ENCODE assay signal across 16 cellular contexts in the genomic region with DNA sequence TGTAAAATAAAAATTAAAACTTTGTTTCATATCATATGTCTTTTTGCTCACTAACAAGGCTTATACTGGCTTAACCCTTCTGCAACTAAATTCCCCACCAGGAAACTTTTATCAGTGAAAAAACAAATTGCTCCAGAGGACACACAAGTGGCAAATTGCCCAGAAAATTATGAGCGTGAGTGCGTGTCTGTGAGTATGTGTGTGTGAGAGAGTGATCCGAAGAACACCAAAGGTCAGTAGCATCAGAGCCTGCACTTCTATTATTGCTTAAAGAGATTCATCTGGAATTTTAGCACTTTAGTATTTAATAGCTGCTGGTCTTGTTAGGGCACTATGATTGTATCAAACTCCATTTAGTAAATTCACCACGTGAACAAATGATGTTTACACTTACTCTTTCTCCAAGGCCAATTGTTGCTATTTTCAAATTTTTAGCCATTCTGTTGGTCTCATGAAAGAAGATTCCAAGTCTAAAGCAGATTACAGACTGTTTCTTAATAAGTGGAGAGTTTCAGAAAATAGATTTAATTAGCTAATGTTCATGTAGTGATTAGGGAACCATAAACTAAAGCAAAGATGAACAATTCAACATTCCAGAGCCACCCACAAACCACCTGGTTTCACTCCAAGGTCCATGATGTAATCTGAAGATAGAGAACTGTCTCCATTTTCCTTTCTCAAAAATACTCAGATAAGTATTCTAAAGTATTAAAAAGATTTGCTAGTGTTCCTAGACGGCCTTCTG. TPM values are rescaled to one million over a fixed set of nuclear protein-coding genes. Genes with fewer than 3 reads are reported as not detected.
A peak's percentile ranks its signal among the peaks of the same experiment; 100 is the strongest.
DNase-seq lines count a peak whose midpoint lies in the region; ATAC-seq, FAIRE-seq and TF ChIP-seq lines count a peak whose summit lies in the region.
"Had no signal": no experiment of that assay in that cellular context is flagged by ENCODE, and none has a peak within 500 bp of the region (broad histone marks: within the 10 kb centered on the region; RNA-seq: fewer than 3 reads in every experiment).

No MANE protein-coding gene starts in this region.

- H4K20me1 ChIP-seq in HepG2 (ENCODE audit: insufficient read depth, low read length) = no peaks in the 10 kb centered on the region

- POLR2A ChIA-PET in HepG2 (lab: Yijun Ruan, JAX) = no interaction called here

- H2AFZ ChIP-seq in HepG2 (ENCODE audit: low read length) = no peak overlapping the region

- no peak for ATAC-seq in HepG2
- ATAC-seq: A549, T-helper 17 cell had no signal

- H3K27me3 ChIP-seq in liver (ENCODE audit: control insufficient read depth in 4 of 4, insufficient read depth in 4 of 4, low read length in 3 of 4) (no peaks in the 10 kb centered on the region), HepG2 (ENCODE audit: control insufficient read depth in 1 of 2, insufficient read depth in 2 of 2, low read length in 2 of 2) (no peaks in the 10 kb centered on the region)
- H3K27me3 ChIP-seq: right lobe of liver had no signal

- no peak for FAIRE-seq in HepG2 (lab: Jason Lieb, UNC)
- FAIRE-seq: A549 had no signal

- H3K36me3 ChIP-seq in liver (ENCODE audit: control insufficient read depth in 4 of 4, insufficient read depth in 3 of 4, low read depth in 1 of 4, low read length in 3 of 4) = peaks cover 0 to 6% (median under 1%) of the 10 kb centered on the region in 4 donors
- H3K36me3 ChIP-seq in HepG2 (replicated peaks in 1 of 2; ENCODE audit: control insufficient read depth in 1 of 2, insufficient read depth in 2 of 2, low read length in 2 of 2) = no peaks in the 10 kb centered on the region

- no peak for TF ChIP-seq EP300 in HepG2 (IDR thresholded peaks at IDR 0.05; ENCODE audit: low read depth in 2 of 2, low read length in 2 of 2)
- TF ChIP-seq EP300 in HepG2 (CRISPR knock-in tag; IDR thresholded peaks at IDR 0.05; ENCODE audit: borderline replicate concordance) = no peak

- H3K4me3 Mint-ChIP-seq in chondrocyte (ENCODE audit: unreplicated experiment) (no peak overlapping the region), osteocyte (ENCODE audit: unreplicated experiment) (no peak overlapping the region)
- H3K4me3 Mint-ChIP-seq in activated CD4-positive, alpha-beta T cell treated with anti-CD3 and anti-CD28 coated beads, Interleukin-2, amount 10 ng/mL, durations not matched to agents 24 days and 14 days = no peak overlapping the region
- H3K4me3 Mint-ChIP-seq: T-helper 17 cell, type B pancreatic cell had no signal

- DNase-seq in HepG2 (ENCODE audit: low spot score) (no peak), chondrocyte (ENCODE audit: low spot score) (no peak), kidney tubule cell (ENCODE audit: low spot score) (peak; percentile 49), SKM-1 treated with dmso at 0.1 percent for 144 hours (lab: John Stamatoyannopoulos, UW; ENCODE audit: unreplicated experiment) (no peak), osteocyte (ENCODE audit: extremely low spot score, unreplicated experiment) (no peak), retina (no peak)
- DNase-seq in activated CD4-positive, alpha-beta T cell treated with anti-CD3 and anti-CD28 coated beads, Interleukin-2, amount 10 ng/mL, durations not matched to agents 24 days and 14 days = no peak
- DNase-seq: activated naive CD4-positive, alpha-beta T cell treated with anti-CD3 and anti-CD28 coated beads, Interleukin-2, amount 50 U/mL, for 16 hours; KG1; mucosa of descending colon; NCI-H2081; right lobe of liver; T-helper 17 cell had no signal

- no peak overlapping the region for H3K9ac ChIP-seq in liver (ENCODE audit: low read depth in 1 of 2, low read length in 2 of 2)
- no peak overlapping the region for H3K9ac ChIP-seq in HepG2 (ENCODE audit: insufficient read depth, low read depth, low read length)

- in situ Hi-C loops in HepG2 (cut with HindIII; ENCODE audit: extremely low pct_ligation_motif_present, low pct_unique_long_range_greater_than_20kb) = no loop called here

- H3K27ac Mint-ChIP-seq in chondrocyte (ENCODE audit: unreplicated experiment) = peak overlapping the region; percentile 74
- no peak overlapping the region for H3K27ac Mint-ChIP-seq in activated CD4-positive, alpha-beta T cell treated with anti-CD3 and anti-CD28 coated beads, Interleukin-2, amount 10 ng/mL, durations not matched to agents 24 days and 14 days
- H3K27ac Mint-ChIP-seq in osteocyte (ENCODE audit: unreplicated experiment) = no peak overlapping the region
- H3K27ac Mint-ChIP-seq: T-helper 17 cell, type B pancreatic cell had no signal

- intact Hi-C loops in HepG2 (cut with micrococcal nuclease; ENCODE audit: unreplicated experiment) = no loop called here
- intact Hi-C loops in activated CD4-positive, alpha-beta T cell treated with anti-CD3 and anti-CD28 coated beads, Interleukin-2, amount 10 ng/mL, durations not matched to agents 24 days and 14 days (cut with micrococcal nuclease) = no loop called here

- 52% methylated on average over 5 of the region's 5 CpGs for WGBS in liver
- WGBS in HepG2 (ENCODE audit: low lambda C conversion rate) = 70% methylated on average over 5 of the region's 5 CpGs

- no peaks in the 10 kb centered on the region for H3K79me2 ChIP-seq in HepG2 (ENCODE audit: insufficient read depth, low read length)

- TF ChIP-seq POLR2A in HepG2 (IDR thresholded peaks at IDR 0.05; ENCODE audit: insufficient read depth in 1 of 2, low read depth in 2 of 2, low read length in 2 of 2) = no peak

- TF ChIP-seq CTCF in liver (IDR thresholded peaks at IDR 0.05; ENCODE audit: low read depth, low read length, missing input control) (no peak), HepG2 (CRISPR knock-in tag; IDR thresholded peaks at IDR 0.05) (no peak), chondrocyte (IDR thresholded peaks at IDR 0.05) (no peak), osteocyte (IDR thresholded peaks at IDR 0.05) (no peak)

- no peaks in the 10 kb centered on the region for H3K4me1 ChIP-seq in liver (ENCODE audit: control insufficient read depth in 4 of 4, insufficient read depth in 4 of 4, low read length in 3 of 4)
- no peaks in the 10 kb centered on the region for H3K4me1 ChIP-seq in HepG2 (ENCODE audit: insufficient read depth, low read length)
- H3K4me1 ChIP-seq: A549, right lobe of liver had no signal

- H3K27ac ChIP-seq in liver (ENCODE audit: low read depth in 1 of 2, low read length in 2 of 2) (no peak overlapping the region), HepG2 (ENCODE audit: extremely low read length, insufficient read depth, low read length) (no peak overlapping the region)
- H3K27ac ChIP-seq: A549, right lobe of liver had no signal

- H3K4me1 Mint-ChIP-seq in chondrocyte (ENCODE audit: low read depth) (peaks cover 22% of the 10 kb centered on the region), osteocyte (ENCODE audit: unreplicated experiment) (peaks cover 17% of the 10 kb centered on the region)
- H3K4me1 Mint-ChIP-seq in activated CD4-positive, alpha-beta T cell treated with anti-CD3 and anti-CD28 coated beads, Interleukin-2, amount 10 ng/mL, durations not matched to agents 24 days and 14 days = no peaks in the 10 kb centered on the region

- no TSS peak for BruUV-seq in HepG2 (replicated peaks; lab: Mats Ljungman, UMichigan)

- H3K9me3 Mint-ChIP-seq in chondrocyte (ENCODE audit: low read depth) = no peaks in the 10 kb centered on the region
- no peaks in the 10 kb centered on the region for H3K9me3 Mint-ChIP-seq in activated CD4-positive, alpha-beta T cell treated with anti-CD3 and anti-CD28 coated beads, Interleukin-2, amount 10 ng/mL, durations not matched to agents 24 days and 14 days
- H3K9me3 Mint-ChIP-seq in osteocyte (ENCODE audit: unreplicated experiment) = no peaks in the 10 kb centered on the region
- H3K9me3 Mint-ChIP-seq: type B pancreatic cell had no signal

- H3K9me3 ChIP-seq in liver (ENCODE audit: control insufficient read depth in 4 of 4, low read length in 3 of 4) = no peaks in the 10 kb centered on the region
- H3K9me3 ChIP-seq in HepG2 (ENCODE audit: low read length) = no peaks in the 10 kb centered on the region
- H3K9me3 ChIP-seq: A549, mucosa of descending colon, right lobe of liver had no signal

- H3K4me2 ChIP-seq in HepG2 (ENCODE audit: low read depth, low read length) = no peak overlapping the region
- H3K4me2 ChIP-seq: A549 had no signal

- H3K27me3 Mint-ChIP-seq in chondrocyte (ENCODE audit: low read depth) (no peaks in the 10 kb centered on the region), osteocyte (ENCODE audit: unreplicated experiment) (no peaks in the 10 kb centered on the region)
- H3K27me3 Mint-ChIP-seq in activated CD4-positive, alpha-beta T cell treated with anti-CD3 and anti-CD28 coated beads, Interleukin-2, amount 10 ng/mL, durations not matched to agents 24 days and 14 days = peaks cover 31% of the 10 kb centered on the region
- H3K27me3 Mint-ChIP-seq: type B pancreatic cell had no signal

- H3K36me3 Mint-ChIP-seq in chondrocyte (ENCODE audit: low read depth) (peaks cover 15% of the 10 kb centered on the region), osteocyte (ENCODE audit: unreplicated experiment) (peaks cover 8% of the 10 kb centered on the region)
- H3K36me3 Mint-ChIP-seq in activated CD4-positive, alpha-beta T cell treated with anti-CD3 and anti-CD28 coated beads, Interleukin-2, amount 10 ng/mL, durations not matched to agents 24 days and 14 days (ENCODE audit: low read depth) = no peaks in the 10 kb centered on the region

- CTCF ChIA-PET in HepG2 (lab: Yijun Ruan, JAX; ENCODE audit: low intra/inter-chr PET ratio, low total read pairs) = no interaction called here

- TF ChIP-seq RAD21 in liver (IDR thresholded peaks at IDR 0.05) = no peak
- no peak for TF ChIP-seq RAD21 in HepG2 (CRISPR knock-in tag; IDR thresholded peaks at IDR 0.05)

- H3K4me3 ChIP-seq in liver (ENCODE audit: low read depth in 1 of 3, low read length in 3 of 3) (no peak overlapping the region), HepG2 (replicated peaks in 1 of 3; ENCODE audit: insufficient read depth in 1 of 3, low read depth in 2 of 3, low read length in 3 of 3) (no peak overlapping the region)
- H3K4me3 ChIP-seq: A549, mucosa of descending colon, right lobe of liver had no signal

RNA-seq across cellular contexts. Expression of a gene that starts 57.8 kb away (rescaled TPM):
- total RNA-seq in liver (1 to 10 TPM in 1 of 2 donors, under 1 TPM in 1; 0.47 to 1.6 TPM), HepG2 (2016; rRNA removed; fragmentation: Illumina TruSeq; extraction: Trizol) (0.07 TPM in 1 of 2 replicates, not detected in the other), chondrocyte (7.1 to 10.6 TPM (median 7.5 TPM) in 3 replicates), osteocyte (3.5 and 5.9 TPM in 2 replicates)
- polyA plus RNA-seq in liver (under 1 TPM; 0.21 to 0.46 TPM), HepG2 (2011; rRNA removed) (not detected in 2 replicates)
- 0.09 TPM in 1 of 2 replicates, not detected in the other for total RNA-seq in HepG2 (2016; cell fraction: cytosol; rRNA removed; fragmentation: Illumina TruSeq; extraction: Trizol; ENCODE audit: low read depth)
- total RNA-seq in HepG2 (2016; cell fraction: insoluble cytoplasmic fraction; rRNA removed; fragmentation: Illumina TruSeq; extraction: Trizol) = 0.13 TPM in 1 of 2 replicates, not detected in the other
- total RNA-seq in HepG2 (2016; cell fraction: membrane; rRNA removed; fragmentation: Illumina TruSeq; extraction: Trizol) = 0.03 TPM in 1 of 2 replicates, not detected in the other
- total RNA-seq in HepG2 (2016; cell fraction: nucleus; rRNA removed; fragmentation: Illumina TruSeq; extraction: Trizol) = 0.12 and 2.0 TPM in 2 replicates
- polyA plus RNA-seq in HepG2 (2011; cell fraction: cytosol; rRNA removed) = not detected in 2 replicates
- 0.08 and 0.28 TPM in 2 replicates for polyA plus RNA-seq in HepG2 (2011; cell fraction: nucleus; rRNA removed)
- not detected in 2 replicates for polyA plus RNA-seq in HepG2 (2012)
- polyA plus RNA-seq in HepG2 (2016; cell fraction: cytosol; fragmentation: Illumina TruSeq; extraction: Trizol; ENCODE audit: low read depth) = not detected in 2 replicates
- polyA plus RNA-seq in HepG2 (2016; cell fraction: insoluble cytoplasmic fraction; fragmentation: Illumina TruSeq; extraction: Trizol; ENCODE audit: low read depth) = 0.19 TPM in 1 of 2 replicates, not detected in the other
- polyA plus RNA-seq in HepG2 (2016; cell fraction: membrane; fragmentation: Illumina TruSeq; extraction: Trizol; ENCODE audit: low read depth) = not detected in 2 replicates
- polyA plus RNA-seq in HepG2 (2016; cell fraction: nucleus; fragmentation: Illumina TruSeq; extraction: Trizol; ENCODE audit: insufficient read depth, low read depth) = 0.18 and 0.56 TPM in 2 replicates
- 5.2 TPM in 1 of 2 replicates, not detected in the other for polyA minus RNA-seq in HepG2 (2011; rRNA and poly(A)+ RNA removed; ENCODE audit: low replicate concordance)
- not detected in 2 replicates for polyA minus RNA-seq in HepG2 (2011; cell fraction: cytosol; rRNA and poly(A)+ RNA removed)
- polyA minus RNA-seq in HepG2 (2011; cell fraction: nucleus; rRNA and poly(A)+ RNA removed) = 0.13 and 0.25 TPM in 2 replicates
- 0.05 TPM in 1 of 2 replicates, not detected in the other for total RNA-seq in activated CD4-positive, alpha-beta T cell treated with anti-CD3 and anti-CD28 coated beads, Interleukin-2, amount 10 ng/mL, durations not matched to agents 24 days and 14 days
- total RNA-seq: T-helper 17 cell had no signal
